Comparison of ENCODE assay signal across 16 cellular contexts in the genomic region with DNA sequence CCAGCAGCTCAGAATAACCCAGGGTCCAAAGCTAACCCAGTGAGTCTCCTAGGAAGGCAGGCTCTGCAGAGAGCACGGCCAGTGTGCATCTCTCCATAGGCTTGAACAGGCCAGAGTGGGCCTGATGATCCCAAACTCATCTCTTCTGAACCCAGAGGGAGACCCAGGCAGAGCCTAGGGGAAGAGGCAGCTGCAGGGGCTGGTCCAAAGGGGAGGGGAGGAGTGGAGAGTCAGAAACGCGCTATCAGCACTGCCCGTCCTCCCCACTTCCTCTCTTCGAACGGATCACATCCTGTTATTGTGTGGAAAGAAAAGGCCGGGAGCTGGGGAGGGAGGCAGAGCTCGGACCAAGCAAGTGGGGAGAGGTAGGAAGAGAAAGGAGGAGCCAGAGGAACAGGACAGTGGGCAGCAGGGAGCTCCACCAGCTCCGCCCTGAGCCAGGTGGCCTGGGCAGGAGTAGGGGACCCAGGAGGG. TPM values are rescaled to one million over a fixed set of nuclear protein-coding genes. Genes with fewer than 3 reads are reported as not detected.
DNase-seq lines count a peak whose midpoint lies in the region; ATAC-seq, FAIRE-seq and TF ChIP-seq lines count a peak whose summit lies in the region.
"Had no signal": no experiment of that assay in that cellular context is flagged by ENCODE, and none has a peak within 500 bp of the region (broad histone marks: within the 10 kb centered on the region; RNA-seq: fewer than 3 reads in every experiment).

No MANE protein-coding gene starts in this region.

- H3K4me3 Mint-ChIP-seq in activated CD8-positive, alpha-beta T cell treated with anti-CD3 and anti-CD28 coated beads, Interleukin-2, amount 10 ng/mL, durations not matched to agents 7 days and 5 days, result no peak overlapping the region
- H3K4me3 Mint-ChIP-seq in activated CD8-positive, alpha-beta T cell treated with anti-CD3 and anti-CD28 coated beads for 36 hours, result no peak overlapping the region

- H3K56ac ChIP-seq in H1 (replicated peaks; ENCODE audit: insufficient read length, low read depth, low read length), result no peak overlapping the region

- DNase-seq in activated CD8-positive, alpha-beta T cell treated with anti-CD3 and anti-CD28 coated beads, Interleukin-2, amount 10 ng/mL, durations not matched to agents 7 days and 5 days, result no peak
- DNase-seq in activated CD8-positive, alpha-beta T cell treated with anti-CD3 and anti-CD28 coated beads for 36 hours, result no peak
- DNase-seq in H1 (ENCODE audit: low read depth in 1 of 2, low spot score in 2 of 2), result no peak
- DNase-seq in lung microvascular endothelial cell (ENCODE audit: low read depth in 2 of 2), result peak; percentile 92 to 96
- DNase-seq in upper lobe of right lung, result no peak
- DNase-seq in NCI-H446 (lab: John Stamatoyannopoulos, UW), result no peak
- DNase-seq in NCI-H1694 (lab: John Stamatoyannopoulos, UW), result no peak
- DNase-seq: activated CD4-positive, alpha-beta T cell treated with anti-CD3 and anti-CD28 coated beads for 4 hours; activated effector memory CD4-positive, alpha-beta T cell treated with Interleukin-2 at 50 U/mL for 16 hours; kidney glomerular epithelial cell; MG63; ovary; testis had no signal

- H3K4me1 ChIP-seq in H1 (replicated peaks in 1 of 4; ENCODE audit: control insufficient read depth in 3 of 4, insufficient read depth in 4 of 4, low read length in 3 of 4) (peaks cover 5 to 25% (median 16%) of the 10 kb centered on the region in 4 experiments), upper lobe of right lung (peaks cover 9% of the 10 kb centered on the region)
- H3K4me1 ChIP-seq: testis had no signal

- no peaks in the 10 kb centered on the region for H3K79me1 ChIP-seq in H1 (ENCODE audit: low read depth, low read length)

- H2AK5ac ChIP-seq in H1 (ENCODE audit: low read depth, low read length), result no peak overlapping the region

- peaks cover 9% of the 10 kb centered on the region for H3K27me3 Mint-ChIP-seq in activated CD8-positive, alpha-beta T cell treated with anti-CD3 and anti-CD28 coated beads, Interleukin-2, amount 10 ng/mL, durations not matched to agents 7 days and 5 days (ENCODE audit: low read depth)
- H3K27me3 Mint-ChIP-seq in activated CD8-positive, alpha-beta T cell treated with anti-CD3 and anti-CD28 coated beads for 36 hours, result no peaks in the 10 kb centered on the region

- peaks cover 5% of the 10 kb centered on the region for H3K4me1 Mint-ChIP-seq in activated CD8-positive, alpha-beta T cell treated with anti-CD3 and anti-CD28 coated beads, Interleukin-2, amount 10 ng/mL, durations not matched to agents 7 days and 5 days (ENCODE audit: low read depth)
- no peaks in the 10 kb centered on the region for H3K4me1 Mint-ChIP-seq in activated CD8-positive, alpha-beta T cell treated with anti-CD3 and anti-CD28 coated beads for 36 hours (ENCODE audit: low read depth)

- no peak overlapping the region for H2BK120ac ChIP-seq in H1 (replicated peaks; ENCODE audit: low read depth, low read length)

- H3K27ac ChIP-seq in H1 (ENCODE audit: low read depth, low read length) (no peak overlapping the region), upper lobe of right lung (peak overlapping the region; percentile 66)
- H3K27ac ChIP-seq: ovary, SK-N-MC, testis had no signal

- intact Hi-C loops in activated CD8-positive, alpha-beta T cell treated with anti-CD3 and anti-CD28 coated beads for 36 hours (cut with micrococcal nuclease), result no loop called here
- intact Hi-C loops in upper lobe of right lung (cut with DNase I), result no loop called here

- no peaks in the 10 kb centered on the region for H3K36me3 Mint-ChIP-seq in activated CD8-positive, alpha-beta T cell treated with anti-CD3 and anti-CD28 coated beads, Interleukin-2, amount 10 ng/mL, durations not matched to agents 7 days and 5 days (ENCODE audit: low read depth)
- H3K36me3 Mint-ChIP-seq in activated CD8-positive, alpha-beta T cell treated with anti-CD3 and anti-CD28 coated beads for 36 hours (ENCODE audit: low read depth), result no peaks in the 10 kb centered on the region

- no peak overlapping the region for H4K91ac ChIP-seq in H1 (replicated peaks; ENCODE audit: insufficient read length, low read length)

- H4K20me1 ChIP-seq in H1 (replicated peaks in 1 of 2; ENCODE audit: control insufficient read depth in 1 of 2, insufficient read depth in 2 of 2, low read length in 2 of 2), result no peaks in the 10 kb centered on the region

- H3K9me3 Mint-ChIP-seq in activated CD8-positive, alpha-beta T cell treated with anti-CD3 and anti-CD28 coated beads, Interleukin-2, amount 10 ng/mL, durations not matched to agents 7 days and 5 days (ENCODE audit: insufficient read depth), result no peaks in the 10 kb centered on the region
- no peaks in the 10 kb centered on the region for H3K9me3 Mint-ChIP-seq in activated CD8-positive, alpha-beta T cell treated with anti-CD3 and anti-CD28 coated beads for 36 hours

- CTCF ChIA-PET in activated CD8-positive, alpha-beta T cell treated with anti-CD3 and anti-CD28 coated beads, Interleukin-2, amount 10 ng/mL, durations not matched to agents 7 days and 5 days (lab: Charles Lee), result interaction anchor here (0.8 to 1.0 kb wide), 2 partner anchors 19 to 226 kb away, joined by 3 to 4 read pairs; a partner anchor contains a TSS
- CTCF ChIA-PET in activated CD8-positive, alpha-beta T cell treated with anti-CD3 and anti-CD28 coated beads for 36 hours (lab: Charles Lee), result interaction anchor here (2.2 kb wide), 1 partner anchor 19 kb away, joined by 10 read pairs; no protein-coding TSS in a partner anchor
- CTCF ChIA-PET in H1 (lab: Charles Lee; ENCODE audit: partially characterized antibody), result interaction anchor here (0.9 to 3.5 kb wide), 13 partner anchors 8 to 334 kb away, joined by 3 to 23 read pairs (median 3); a partner anchor contains a TSS

- no peak overlapping the region; the same call in 1 of the 2 replicates for H2AFZ ChIP-seq in H1 (ENCODE audit: low read length)

- no peak for FAIRE-seq in H1 (lab: Jason Lieb, UNC)
- FAIRE-seq: A204.1 had no signal

- no peaks in the 10 kb centered on the region for H3K79me2 ChIP-seq in H1 (ENCODE audit: control insufficient read depth in 1 of 2, insufficient read depth in 2 of 2, low read length in 2 of 2)

- no peak overlapping the region for H2BK20ac ChIP-seq in H1 (ENCODE audit: low read length)

- H3K9me3 ChIP-seq in H1 (ENCODE audit: insufficient read depth in 2 of 2, low read depth in 1 of 2, low read length in 1 of 2) (no peaks in the 10 kb centered on the region), upper lobe of right lung (no peaks in the 10 kb centered on the region)
- H3K9me3 ChIP-seq: MG63, ovary, testis had no signal

- no peak overlapping the region for H3K4ac ChIP-seq in H1 (replicated peaks; ENCODE audit: insufficient read length, low read depth, low read length)

- TF ChIP-seq RAD21 in H1 (IDR thresholded peaks at IDR 0.05 in 1 of 2, conservative IDR thresholded peaks at IDR 0.05 in 1 of 2; ENCODE audit: low read depth in 2 of 2, low read length in 2 of 2), result no peak

- no peaks in the 10 kb centered on the region; the same call in 1 of the 2 replicates for H3K23me2 ChIP-seq in H1 (ENCODE audit: low read depth, low read length)

- H2BK15ac ChIP-seq in H1 (ENCODE audit: low read length), result no peak overlapping the region

- WGBS in H1 (ENCODE audit: extremely low coverage in 1 of 2, insufficient coverage in 1 of 2, insufficient read length in 1 of 2, insufficient replicate concordance in 2 of 2, low coverage in 1 of 2, low lambda C conversion rate in 2 of 2, missing lambda C conversion rate in 1 of 2), 2 experiments, result 68% methylated on average over 9 of the region's 9 CpGs; no CpG with 5 or more reads in 1 of the 2 experiments

- POLR2A ChIA-PET in activated CD8-positive, alpha-beta T cell treated with anti-CD3 and anti-CD28 coated beads, Interleukin-2, amount 10 ng/mL, durations not matched to agents 7 days and 5 days (lab: Charles Lee), result no interaction called here
- POLR2A ChIA-PET in activated CD8-positive, alpha-beta T cell treated with anti-CD3 and anti-CD28 coated beads for 36 hours (lab: Charles Lee), result interaction anchor here (0.9 kb wide), 1 partner anchor 12 kb away, joined by 3 read pairs; no protein-coding TSS in a partner anchor
- POLR2A ChIA-PET in H1 (lab: Charles Lee; ENCODE audit: partially characterized antibody), result interaction anchor here (0.8 to 1.4 kb wide), 2 partner anchors 18 to 28 kb away, joined by 3 read pairs; no protein-coding TSS in a partner anchor

- H3K27me3 ChIP-seq in H1 (replicated peaks in 1 of 4; ENCODE audit: control insufficient read depth in 3 of 4, extremely low read depth in 1 of 4, insufficient read depth in 3 of 4, low read length in 3 of 4) (peaks cover 2 to 35% (median 27%) of the 10 kb centered on the region in 4 experiments), upper lobe of right lung (no peaks in the 10 kb centered on the region)
- H3K27me3 ChIP-seq: MG63, ovary, testis had no signal

- H3K36me3 ChIP-seq in H1 (ENCODE audit: control insufficient read depth in 2 of 4, insufficient read depth in 4 of 4, low read length in 3 of 4) (no peaks in the 10 kb centered on the region), upper lobe of right lung (no peaks in the 10 kb centered on the region)
- H3K36me3 ChIP-seq: MG63, ovary had no signal

- H3K18ac ChIP-seq in H1 (ENCODE audit: extremely low read depth, low read length), result no peak overlapping the region

- no peak for TF ChIP-seq CTCF in activated CD8-positive, alpha-beta T cell treated with anti-CD3 and anti-CD28 coated beads for 36 hours (IDR thresholded peaks at IDR 0.05)
- TF ChIP-seq CTCF in H1 (IDR thresholded peaks at IDR 0.05; ENCODE audit: control extremely low read depth in 1 of 3, insufficient read depth in 1 of 3, low read depth in 1 of 3, low read length in 3 of 3) (no peak), upper lobe of right lung (IDR thresholded peaks at IDR 0.05) (no peak)

- peak overlapping the region; percentile 18; the same call in 1 of the 2 replicates for H4K8ac ChIP-seq in H1 (ENCODE audit: extremely low read depth, insufficient read depth, low read length)

- no peak overlapping the region for H3K27ac Mint-ChIP-seq in activated CD8-positive, alpha-beta T cell treated with anti-CD3 and anti-CD28 coated beads, Interleukin-2, amount 10 ng/mL, durations not matched to agents 7 days and 5 days
- no peak overlapping the region for H3K27ac Mint-ChIP-seq in activated CD8-positive, alpha-beta T cell treated with anti-CD3 and anti-CD28 coated beads for 36 hours

- no peak overlapping the region for H2BK5ac ChIP-seq in H1 (ENCODE audit: low read depth, low read length)

- H3K9ac ChIP-seq in H1 (replicated peaks in 1 of 4; ENCODE audit: extremely low read depth in 1 of 4, low read depth in 3 of 4, low read length in 3 of 4), result no peak overlapping the region

- no peak overlapping the region for H3K23ac ChIP-seq in H1 (ENCODE audit: insufficient read length)

- no peak overlapping the region for H3K4me2 ChIP-seq in H1 (ENCODE audit: insufficient read depth in 1 of 2, low read depth in 2 of 2, low read length in 2 of 2)

- H2BK12ac ChIP-seq in H1 (ENCODE audit: low read depth, low read length), result peak overlapping the region; percentile 29; the same call in 1 of the 2 replicates

- TF ChIP-seq POLR2A in H1 (IDR thresholded peaks at IDR 0.05; ENCODE audit: control extremely low read depth in 1 of 2, low read depth in 2 of 2, low read length in 2 of 2), result no peak

- no peak for TF ChIP-seq EP300 in H1 (IDR thresholded peaks at IDR 0.05; ENCODE audit: borderline replicate concordance in 1 of 2, low read depth in 2 of 2, low read length in 2 of 2)

- peak; percentile 15 for ATAC-seq in activated CD8-positive, alpha-beta T cell treated with anti-CD3 and anti-CD28 coated beads, Interleukin-2, amount 10 ng/mL, durations not matched to agents 7 days and 5 days
- no peak for ATAC-seq in activated CD8-positive, alpha-beta T cell treated with anti-CD3 and anti-CD28 coated beads for 36 hours
- ATAC-seq in upper lobe of right lung (peak; percentile 76), GM18498 (IDR thresholded peaks at IDR 0.05; ENCODE audit: unreplicated experiment) (no peak)

- no peak overlapping the region for H3K14ac ChIP-seq in H1 (ENCODE audit: insufficient read length)

- H3K4me3 ChIP-seq in H1 (ENCODE audit: extremely low read depth in 1 of 4, insufficient read depth in 2 of 4, low read depth in 3 of 4, low read length in 4 of 4) (no peak overlapping the region), upper lobe of right lung (no peak overlapping the region)
- H3K4me3 ChIP-seq: MG63, ovary, SK-N-MC, testis had no signal

- H4K5ac ChIP-seq in H1 (ENCODE audit: insufficient read length, low read depth, low read length), result no peak overlapping the region

RNA-seq across cellular contexts. Expression of a gene that starts 20.2 kb away (rescaled TPM):
- total RNA-seq in activated CD8-positive, alpha-beta T cell treated with anti-CD3 and anti-CD28 coated beads, Interleukin-2, amount 10 ng/mL, durations not matched to agents 7 days and 5 days, result not detected
- not detected for total RNA-seq in activated CD8-positive, alpha-beta T cell treated with anti-CD3 and anti-CD28 coated beads for 36 hours
- 0.15 TPM in 1 of 2 replicates, not detected in the other for total RNA-seq in H1 (2021; fragmentation: NEBNext Ultra II Directional; extraction: Animal tissue kit (Norgen Biotek cat#: 25700))
- polyA plus RNA-seq in H1 (2011; rRNA removed), result 0.06 and 0.09 TPM in 2 replicates
- 0.12 TPM for polyA plus RNA-seq in H1 (2011; cell fraction: cytosol; rRNA removed)
- polyA plus RNA-seq in H1 (2011; cell fraction: nucleus; rRNA removed), result 0.10 TPM
- polyA plus RNA-seq in H1 (2012, experiment 1 of 2), result 0.05 to 0.11 TPM (median 0.06 TPM) in 3 of 4 replicates, not detected in the other
- polyA plus RNA-seq in H1 (2012, experiment 2 of 2), result 0.05 TPM
- not detected for polyA plus RNA-seq in H1 (2013, experiment 1 of 2)
- 0.02 TPM for polyA plus RNA-seq in H1 (2013, experiment 2 of 2)
- 0.10 and 0.28 TPM in 2 replicates for polyA minus RNA-seq in H1 (2011; rRNA and poly(A)+ RNA removed)
- not detected for polyA minus RNA-seq in H1 (2011; cell fraction: cytosol; rRNA and poly(A)+ RNA removed)
- not detected for polyA minus RNA-seq in H1 (2011; cell fraction: nucleus; rRNA and poly(A)+ RNA removed)
- total RNA-seq in lung microvascular endothelial cell (51.0 and 58.1 TPM in 2 replicates), upper lobe of right lung (18.3 TPM)

RNA-seq across cellular contexts. Expression of a gene that starts 22.0 kb away (rescaled TPM):
- not detected for total RNA-seq in activated CD8-positive, alpha-beta T cell treated with anti-CD3 and anti-CD28 coated beads, Interleukin-2, amount 10 ng/mL, durations not matched to agents 7 days and 5 days
- total RNA-seq in activated CD8-positive, alpha-beta T cell treated with anti-CD3 and anti-CD28 coated beads for 36 hours, result not detected
- not detected in 2 replicates for total RNA-seq in H1 (2021; fragmentation: NEBNext Ultra II Directional; extraction: Animal tissue kit (Norgen Biotek cat#: 25700))
- polyA plus RNA-seq in H1 (2011; rRNA removed), result 0.17 TPM in 1 of 2 replicates, not detected in the other
- polyA plus RNA-seq in H1 (2011; cell fraction: cytosol; rRNA removed), result not detected
- polyA plus RNA-seq in H1 (2011; cell fraction: nucleus; rRNA removed), result 0.20 TPM
- not detected in 4 replicates for polyA plus RNA-seq in H1 (2012, experiment 1 of 2)
- not detected for polyA plus RNA-seq in H1 (2012, experiment 2 of 2)
- not detected for polyA plus RNA-seq in H1 (2013, experiment 1 of 2)
- not detected for polyA plus RNA-seq in H1 (2013, experiment 2 of 2)
- polyA minus RNA-seq in H1 (2011; rRNA and poly(A)+ RNA removed), result not detected in 2 replicates
- not detected for polyA minus RNA-seq in H1 (2011; cell fraction: cytosol; rRNA and poly(A)+ RNA removed)
- polyA minus RNA-seq in H1 (2011; cell fraction: nucleus; rRNA and poly(A)+ RNA removed), result not detected
- total RNA-seq in lung microvascular endothelial cell, result not detected in 2 replicates
- total RNA-seq in upper lobe of right lung, result 41.2 TPM

Comparison
In these comparisons a context has a peak if more than half of its experiments do, and no peak if none do; other contexts are left out.
1. ATAC-seq: peak in activated CD8-positive, alpha-beta T cell treated with anti-CD3 and anti-CD28 coated beads, Interleukin-2, amount 10 ng/mL, durations not matched to agents 7 days and 5 days (single experiment) and upper lobe of right lung (single experiment); none in activated CD8-positive, alpha-beta T cell treated with anti-CD3 and anti-CD28 coated beads for 36 hours (single experiment) and GM18498 (single experiment).
2. DNase-seq: peak in lung microvascular endothelial cell (2 of 2); none in activated CD8-positive, alpha-beta T cell treated with anti-CD3 and anti-CD28 coated beads, Interleukin-2, amount 10 ng/mL, durations not matched to agents 7 days and 5 days (single experiment), activated CD8-positive, alpha-beta T cell treated with anti-CD3 and anti-CD28 coated beads for 36 hours (single experiment), H1 (0 of 2), upper lobe of right lung (single experiment), NCI-H446 (0 of 2) and NCI-H1694 (single experiment).
3. RNA of a gene that starts 20.2 kb away (total RNA-seq): 51.0 to 58.1 TPM in lung microvascular endothelial cell and 18.3 TPM in upper lobe of right lung (single experiment); 0.15 TPM in H1, not detected in activated CD8-positive, alpha-beta T cell treated with anti-CD3 and anti-CD28 coated beads, Interleukin-2, amount 10 ng/mL, durations not matched to agents 7 days and 5 days and not detected in activated CD8-positive, alpha-beta T cell treated with anti-CD3 and anti-CD28 coated beads for 36 hours; every median in the first group is over 10 times any median in the second.
4. RNA of a gene that starts 22.0 kb away (total RNA-seq): 41.2 TPM in upper lobe of right lung (single experiment); not detected in activated CD8-positive, alpha-beta T cell treated with anti-CD3 and anti-CD28 coated beads, Interleukin-2, amount 10 ng/mL, durations not matched to agents 7 days and 5 days, not detected in activated CD8-positive, alpha-beta T cell treated with anti-CD3 and anti-CD28 coated beads for 36 hours, not detected in H1 and not detected in lung microvascular endothelial cell; every median in the first group is over 10 times any median in the second.